Comparison of ENCODE assay signal across 8 cellular contexts in genomic region chr1:206685749-206686485, GRCh38. TPM values are rescaled to one million over a fixed set of nuclear protein-coding genes. Genes with fewer than 3 reads are reported as not detected.
DNase-seq lines count a peak whose midpoint lies in the region; ATAC-seq and TF ChIP-seq lines count a peak whose summit lies in the region.

No MANE protein-coding gene starts in this region.

- H3K4me1 ChIP-seq in BLaER1 treated with 17β-estradiol and CSF1 and Interleukin-3, amounts not matched to agents 10 nM and 100 nM, result peaks cover 75 to 81% (median 79%) of the 10 kb centered on the region in 10 experiments
- peaks cover 24 to 28% of the 10 kb centered on the region in 2 donors for H3K4me1 ChIP-seq in lung (ENCODE audit: control insufficient read depth in 2 of 2, insufficient read depth in 2 of 2, low read length in 2 of 2)

- peak overlapping the region; percentile 69 to 97 (median 88) for H3K4me3 ChIP-seq in BLaER1 treated with 17β-estradiol and CSF1 and Interleukin-3, amounts not matched to agents 10 nM and 100 nM
- peak overlapping the region; percentile 57 for H3K4me3 ChIP-seq in lung

- H3K27ac Mint-ChIP-seq in activated B cell treated with CpG ODN at 0.5 μM for 24 hours, result peak overlapping the region; percentile 89

- POLR2A ChIA-PET in activated B cell treated with CpG ODN at 0.5 μM for 24 hours (lab: Charles Lee), result interaction anchor here (0.6 to 1.9 kb wide), 3 partner anchors 22 to 1138 kb away, joined by 3 to 9 read pairs (median 3); no protein-coding TSS in a partner anchor

- no peaks in the 10 kb centered on the region for H3K9me3 Mint-ChIP-seq in activated B cell treated with CpG ODN at 0.5 μM for 24 hours

- DNase-seq in LHCN-M2 (ENCODE audit: low read depth), result peak; percentile 82
- no peak for DNase-seq in activated B cell treated with CpG ODN at 0.5 μM for 24 hours
- DNase-seq in effector CD4-positive, alpha-beta T cell, result peak; percentile 55
- DNase-seq in lung (ENCODE audit: low spot score), result peak; percentile 78
- DNase-seq in stimulated activated naive CD4-positive, alpha-beta T cell treated with Interleukin-2 at 50 U/mL for 16 hours (lab: John Stamatoyannopoulos, UW), result peak; percentile 49
- DNase-seq in NCI-H446 treated with DMSO at 0.1 percent for 48 hours (lab: John Stamatoyannopoulos, UW), result no peak

- H3K36me3 ChIP-seq in BLaER1 treated with 17β-estradiol and CSF1 and Interleukin-3, amounts not matched to agents 10 nM and 100 nM, result peaks cover 0 to 33% (median 18%) of the 10 kb centered on the region in 11 experiments; a peak in 13 of 22 replicates
- no peaks in the 10 kb centered on the region for H3K36me3 ChIP-seq in lung (ENCODE audit: control insufficient read depth in 2 of 2, insufficient read depth in 2 of 2, low read length in 2 of 2)

- H3K4me2 ChIP-seq in BLaER1 treated with 17β-estradiol and CSF1 and Interleukin-3, amounts not matched to agents 10 nM and 100 nM, result peak overlapping the region; percentile 82 to 98 (median 93)

- peak overlapping the region; percentile 89 to 97 (median 94) for H3K9ac ChIP-seq in BLaER1 treated with 17β-estradiol and CSF1 and Interleukin-3, amounts not matched to agents 10 nM and 100 nM

- H3K27me3 ChIP-seq in BLaER1 treated with 17β-estradiol and CSF1 and Interleukin-3, amounts not matched to agents 10 nM and 100 nM, result peaks cover 0 to 35% (median 0%) of the 10 kb centered on the region in 11 experiments; a peak in 8 of 22 replicates
- no peaks in the 10 kb centered on the region for H3K27me3 ChIP-seq in lung (ENCODE audit: control insufficient read depth, insufficient read depth)

- no peaks in the 10 kb centered on the region for H3K27me3 Mint-ChIP-seq in activated B cell treated with CpG ODN at 0.5 μM for 24 hours

- H3K36me3 Mint-ChIP-seq in activated B cell treated with CpG ODN at 0.5 μM for 24 hours (ENCODE audit: low read depth), result peaks cover 7% of the 10 kb centered on the region

- peaks cover 49 to 74% (median 63%) of the 10 kb centered on the region in 11 experiments for H4K20me1 ChIP-seq in BLaER1 treated with 17β-estradiol and CSF1 and Interleukin-3, amounts not matched to agents 10 nM and 100 nM

- peak overlapping the region; percentile 94 for H3K4me3 Mint-ChIP-seq in activated B cell treated with CpG ODN at 0.5 μM for 24 hours

- H3K4me1 Mint-ChIP-seq in activated B cell treated with CpG ODN at 0.5 μM for 24 hours, result peaks cover 80% of the 10 kb centered on the region

- WGBS in lung, 2 donors, result 0% methylated on average over 43 to 49 of the region's 49 CpGs

- peak overlapping the region; percentile 78 to 96 (median 93) for H3K27ac ChIP-seq in BLaER1 treated with 17β-estradiol and CSF1 and Interleukin-3, amounts not matched to agents 10 nM and 100 nM
- H3K27ac ChIP-seq in lung (ENCODE audit: low read depth in 1 of 2, low read length in 1 of 2), result peak overlapping the region; percentile 99

- CTCF ChIA-PET in activated B cell treated with CpG ODN at 0.5 μM for 24 hours (lab: Charles Lee), result interaction anchor here (0.6 to 1.4 kb wide), 4 partner anchors 23 to 41 kb away, joined by 3 read pairs; no protein-coding TSS in a partner anchor

- TF ChIP-seq CTCF in activated B cell treated with CpG ODN at 0.5 μM for 24 hours (IDR thresholded peaks at IDR 0.05) (no peak), lung (IDR thresholded peaks at IDR 0.05; ENCODE audit: control extremely low read depth, extremely low read depth) (no peak)

- intact Hi-C loops in activated B cell treated with CpG ODN at 0.5 μM for 24 hours (cut with micrococcal nuclease), result loop anchor here (1.0 to 10.0 kb wide), 7 partner anchors 10 to 729 kb away; partner anchors contain the start of genes DYRK3 and EIF2D

- H3K9me3 ChIP-seq in BLaER1 treated with 17β-estradiol and CSF1 and Interleukin-3, amounts not matched to agents 10 nM and 100 nM (replicated peaks in 1 of 11), result no peaks in the 10 kb centered on the region
- no peaks in the 10 kb centered on the region for H3K9me3 ChIP-seq in lung (ENCODE audit: control insufficient read depth in 2 of 2, insufficient read depth in 1 of 2, low read length in 1 of 2)

- ATAC-seq in GM19351 (IDR thresholded peaks at IDR 0.05; ENCODE audit: unreplicated experiment) (peak; percentile 15), activated B cell treated with CpG ODN at 0.5 μM for 24 hours (ENCODE audit: low read depth) (peak; percentile 32), lung (ENCODE audit: insufficient read depth, low FRiP score) (peak; percentile 67)

RNA-seq across cellular contexts. Expression of gene MAPKAPK2, which starts 1.2 kb away (rescaled TPM):
- total RNA-seq in LHCN-M2 (2014; rRNA removed) (41.7 and 49.4 TPM in 2 replicates), activated B cell treated with CpG ODN at 0.5 μM for 24 hours (71.2 and 72.1 TPM in 2 replicates), lung (100 to 1,000 TPM in 1 of 2 donors, 10 to 100 TPM in 1; 35.8 to 116 TPM)
- polyA plus RNA-seq in LHCN-M2 (2012), result 68.7 TPM
- 10 to 100 TPM; 55.7 to 94.5 TPM for polyA plus RNA-seq in lung

RNA-seq across cellular contexts. Expression of gene DYRK3, which starts 50.6 kb away (rescaled TPM):
- 30.5 and 31.0 TPM in 2 replicates for total RNA-seq in LHCN-M2 (2014; rRNA removed)
- 9.1 TPM for polyA plus RNA-seq in LHCN-M2 (2012)
- total RNA-seq in activated B cell treated with CpG ODN at 0.5 μM for 24 hours, result 0.33 and 0.37 TPM in 2 replicates
- total RNA-seq in lung, result 10 to 100 TPM; 12.3 to 13.0 TPM
- polyA plus RNA-seq in lung, result 1 to 10 TPM; 4.6 to 5.4 TPM

Comparison
In these comparisons a context has a peak if more than half of its experiments do, and no peak if none do; other contexts are left out.
1. ATAC-seq: peak in every context shown above with its lines; median percentile 67 in lung; 32 in activated B cell treated with CpG ODN at 0.5 μM for 24 hours; 15 in GM19351.
2. DNase-seq: peak in LHCN-M2 (single experiment), effector CD4-positive, alpha-beta T cell (single experiment), lung (single experiment) and stimulated activated naive CD4-positive, alpha-beta T cell treated with Interleukin-2 at 50 U/mL for 16 hours (single experiment); none in activated B cell treated with CpG ODN at 0.5 μM for 24 hours (single experiment) and NCI-H446 treated with DMSO at 0.1 percent for 48 hours (single experiment).